ENCODE assay signal across 21 cellular contexts in genomic region chr4:73387552-73387951, GRCh38. TPM values are rescaled to one million over a fixed set of nuclear protein-coding genes. Genes with fewer than 3 reads are reported as not detected.
DNase-seq lines count a peak whose midpoint lies in the region; ATAC-seq and TF ChIP-seq lines count a peak whose summit lies in the region.
"Had no signal": no experiment of that assay in that cellular context is flagged by ENCODE, and none has a peak within 500 bp of the region (broad histone marks: within the 10 kb centered on the region; RNA-seq: fewer than 3 reads in every experiment).

No MANE protein-coding gene starts in this region.

- no peaks in the 10 kb centered on the region for H3K27me3 ChIP-seq in breast epithelium
- H3K27me3 ChIP-seq in foreskin keratinocyte = peaks cover 3% of the 10 kb centered on the region
- H3K27me3 ChIP-seq: BLaER1 treated with 17β-estradiol and CSF1 and Interleukin-3, amounts not matched to agents 10 nM and 100 nM had no signal

- H3K4me1 Mint-ChIP-seq in progenitor cell of endocrine pancreas (ENCODE audit: low read depth) = peaks cover 3% of the 10 kb centered on the region
- no peaks in the 10 kb centered on the region for H3K4me1 Mint-ChIP-seq in stimulated activated naive CD8-positive, alpha-beta T cell treated with anti-CD3 and anti-CD28 coated beads, Interleukin-15, amount 100 ng/mL, for 72 hours

- peak; percentile 58 for ATAC-seq in GM19043 (IDR thresholded peaks at IDR 0.05; ENCODE audit: low read depth, unreplicated experiment)
- ATAC-seq in HG02870 (IDR thresholded peaks at IDR 0.05; ENCODE audit: unreplicated experiment) = peak; percentile 79
- ATAC-seq in stimulated activated naive CD8-positive, alpha-beta T cell treated with anti-CD3 and anti-CD28 coated beads, Interleukin-15, amount 100 ng/mL, for 72 hours = no peak
- ATAC-seq in foreskin keratinocyte = no peak
- ATAC-seq: CD8-positive, alpha-beta T cell had no signal

- DNase-seq in GM13977 (ENCODE audit: low spot score) (peak; percentile 4), progenitor cell of endocrine pancreas (ENCODE audit: low spot score, unreplicated experiment) (no peak), breast epithelium (ENCODE audit: low spot score in 2 of 2) (no peak), foreskin keratinocyte (no peak)
- DNase-seq in stimulated activated naive CD8-positive, alpha-beta T cell treated with anti-CD3 and anti-CD28 coated beads, Interleukin-15, amount 100 ng/mL, for 72 hours = no peak
- DNase-seq: CD8-positive, alpha-beta T cell; MV-4-11; NCI-H1694 treated with DMSO at 0.1 percent for 48 hours; NCI-H510A; NCI-H748 treated with DMSO at 0.1 percent for 48 hours; OCI-M1; RPMI8226; SHP77 treated with DMSO at 0.1 percent for 48 hours; SK-N-SH had no signal

- TF ChIP-seq CTCF in GM13977 (IDR thresholded peaks at IDR 0.05; ENCODE audit: extremely low read depth, insufficient read depth, missing control alignments) (no peak), progenitor cell of endocrine pancreas (IDR thresholded peaks at IDR 0.05; ENCODE audit: unreplicated experiment) (no peak), breast epithelium (IDR thresholded peaks at IDR 0.05) (no peak), foreskin keratinocyte (conservative IDR thresholded peaks at IDR 0.05) (no peak)

- H3K4me1 ChIP-seq in breast epithelium = no peaks in the 10 kb centered on the region
- no peaks in the 10 kb centered on the region for H3K4me1 ChIP-seq in foreskin keratinocyte
- H3K4me1 ChIP-seq: BLaER1 treated with 17β-estradiol and CSF1 and Interleukin-3, amounts not matched to agents 10 nM and 100 nM had no signal

- H3K36me3 Mint-ChIP-seq in progenitor cell of endocrine pancreas (ENCODE audit: insufficient read depth) = no peaks in the 10 kb centered on the region
- H3K36me3 Mint-ChIP-seq: CD8-positive, alpha-beta T cell had no signal

- peak overlapping the region; percentile 65 for H3K27ac Mint-ChIP-seq in progenitor cell of endocrine pancreas
- peak overlapping the region in 1 of 2 donors; percentile 57 for H3K27ac Mint-ChIP-seq in stimulated activated naive CD8-positive, alpha-beta T cell treated with anti-CD3 and anti-CD28 coated beads, Interleukin-15, amount 100 ng/mL, for 72 hours
- H3K27ac Mint-ChIP-seq: CD8-positive, alpha-beta T cell; T-helper 2 cell treated with Interferon-gamma antibody and Interleukin-4, amounts not matched to agents 5 μg/mL and 100 μg/mL, for 36 hours had no signal

- H3K27me3 Mint-ChIP-seq in progenitor cell of endocrine pancreas = no peaks in the 10 kb centered on the region
- H3K27me3 Mint-ChIP-seq in stimulated activated naive CD8-positive, alpha-beta T cell treated with anti-CD3 and anti-CD28 coated beads, Interleukin-15, amount 100 ng/mL, for 72 hours = peaks cover 9% of the 10 kb centered on the region

- no peaks in the 10 kb centered on the region for H3K36me3 ChIP-seq in breast epithelium
- H3K36me3 ChIP-seq: BLaER1 treated with 17β-estradiol and CSF1 and Interleukin-3, amounts not matched to agents 10 nM and 100 nM had no signal

- H3K27ac ChIP-seq in breast epithelium (no peak overlapping the region), foreskin keratinocyte (no peak overlapping the region)
- H3K27ac ChIP-seq: BLaER1 treated with 17β-estradiol and CSF1 and Interleukin-3, amounts not matched to agents 10 nM and 100 nM; KMS-11 had no signal

- peaks cover 8% of the 10 kb centered on the region for H3K9me3 Mint-ChIP-seq in progenitor cell of endocrine pancreas (ENCODE audit: low read depth)
- H3K9me3 Mint-ChIP-seq in stimulated activated naive CD8-positive, alpha-beta T cell treated with anti-CD3 and anti-CD28 coated beads, Interleukin-15, amount 100 ng/mL, for 72 hours = peaks cover 8 to 24% of the 10 kb centered on the region in 2 donors
- H3K9me3 Mint-ChIP-seq: CD8-positive, alpha-beta T cell; T-helper 2 cell treated with Interferon-gamma antibody and Interleukin-4, amounts not matched to agents 5 μg/mL and 100 μg/mL, for 36 hours had no signal

- no peaks in the 10 kb centered on the region for H3K9me3 ChIP-seq in breast epithelium
- H3K9me3 ChIP-seq: BLaER1 treated with 17β-estradiol and CSF1 and Interleukin-3, amounts not matched to agents 10 nM and 100 nM; SK-N-SH had no signal

- H3K4me3 Mint-ChIP-seq in progenitor cell of endocrine pancreas (ENCODE audit: low read depth) = no peak overlapping the region
- no peak overlapping the region for H3K4me3 Mint-ChIP-seq in stimulated activated naive CD8-positive, alpha-beta T cell treated with anti-CD3 and anti-CD28 coated beads, Interleukin-15, amount 100 ng/mL, for 72 hours
- H3K4me3 Mint-ChIP-seq: CD8-positive, alpha-beta T cell; T-helper 2 cell treated with Interferon-gamma antibody and Interleukin-4, amounts not matched to agents 5 μg/mL and 100 μg/mL, for 36 hours had no signal

- in situ Hi-C loops in GM13977 (cut with MboI; ENCODE audit: low pct_unique_long_range_greater_than_20kb, low sequenced_read_pairs, unreplicated experiment) = no loop called here

- no peak overlapping the region for H3K4me3 ChIP-seq in breast epithelium
- H3K4me3 ChIP-seq: BLaER1 treated with 17β-estradiol and CSF1 and Interleukin-3, amounts not matched to agents 10 nM and 100 nM had no signal

- intact Hi-C loops in breast epithelium (cut with DNase I; ENCODE audit: low total_unique reads) = no loop called here

- TF ChIP-seq POLR2A in breast epithelium (IDR thresholded peaks at IDR 0.05) = no peak

RNA-seq across cellular contexts. Expression of gene ALB, which starts 16.5 kb away (rescaled TPM):
- 11.6 and 13.8 TPM in 2 replicates for total RNA-seq in progenitor cell of endocrine pancreas
- total RNA-seq in breast epithelium = 1 to 10 TPM in 1 of 3 donors, under 1 TPM in 1, not detected in 1; 0.66 to 9.1 TPM
- not detected in 2 replicates for total RNA-seq in foreskin keratinocyte
- polyA plus RNA-seq in foreskin keratinocyte = not detected in 2 replicates
- total RNA-seq: H4, HT-29 had no signal
- polyA plus RNA-seq: SK-N-SH had no signal

RNA-seq across cellular contexts. Expression of gene AFP, which starts 48.5 kb away (rescaled TPM):
- total RNA-seq in progenitor cell of endocrine pancreas (166 and 254 TPM in 2 replicates), breast epithelium (1 to 10 TPM in 1 of 3 donors, not detected in 2; 3.2 TPM), foreskin keratinocyte (0.42 TPM in 1 of 2 replicates, not detected in the other)
- polyA plus RNA-seq in foreskin keratinocyte = 0.37 and 0.57 TPM in 2 replicates
- total RNA-seq: CD8-positive, alpha-beta T cell; HT-29 had no signal

Comparison
In these comparisons a context has a peak if more than half of its experiments do, and no peak if none do; other contexts are left out.
1. ATAC-seq: peak in GM19043 (single experiment) and HG02870 (single experiment); none in stimulated activated naive CD8-positive, alpha-beta T cell treated with anti-CD3 and anti-CD28 coated beads, Interleukin-15, amount 100 ng/mL, for 72 hours (single experiment) and foreskin keratinocyte (single experiment).
2. RNA of gene AFP, which starts 48.5 kb away (total RNA-seq): 166 to 254 TPM in progenitor cell of endocrine pancreas; 0.42 TPM in foreskin keratinocyte and 3.2 TPM in breast epithelium; every median in the first group is over 10 times any median in the second.